In the genomic region with DNA sequence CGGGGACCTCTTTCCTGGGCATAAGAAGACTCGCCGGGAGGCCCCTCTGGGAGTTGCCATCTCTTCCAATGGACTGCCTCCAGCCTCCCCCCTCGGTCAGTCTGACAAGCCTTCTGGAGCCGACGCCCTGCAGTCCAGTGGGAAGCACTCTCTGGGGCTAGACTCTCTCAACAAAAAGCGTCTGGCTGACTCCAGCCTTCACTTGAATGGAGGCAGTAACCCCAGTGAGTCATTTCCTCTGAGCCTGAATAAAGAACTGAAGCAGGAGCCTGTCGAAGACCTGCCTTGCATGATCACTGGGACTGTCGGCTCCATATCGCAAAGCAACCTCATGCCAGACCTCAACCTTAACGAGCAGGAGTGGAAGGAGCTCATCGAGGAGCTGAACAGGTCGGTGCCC, we compare ENCODE assay signal across 10 cellular contexts. TPM values are rescaled to one million over a fixed set of nuclear protein-coding genes. Genes with fewer than 3 reads are reported as not detected.
DNase-seq lines count a peak whose midpoint lies in the region; ATAC-seq and TF ChIP-seq lines count a peak whose summit lies in the region.
"Had no signal": no experiment of that assay in that cellular context is flagged by ENCODE, and none has a peak within 500 bp of the region (broad histone marks: within the 10 kb centered on the region; RNA-seq: fewer than 3 reads in every experiment).

No MANE protein-coding gene starts in this region.

- H3K36me3 ChIP-seq in H7 (replicated peaks; ENCODE audit: control insufficient read depth, insufficient read depth, low read length), result peaks cover 26% of the 10 kb centered on the region

- CTCF ChIA-PET in RWPE1 (lab: Yijun Ruan, JAX), result no interaction called here

- H3K9me3 Mint-ChIP-seq in stimulated activated naive B cell treated with anti-CD40 and anti-IgM and Interleukin-4, amounts not matched to agents 10 μg/mL and 1 μg/mL and 100 μg/mL, for 72 hours, result no peaks in the 10 kb centered on the region

- H3K27ac Mint-ChIP-seq in stimulated activated naive B cell treated with anti-CD40 and anti-IgM and Interleukin-4, amounts not matched to agents 10 μg/mL and 1 μg/mL and 100 μg/mL, for 72 hours, result no peak overlapping the region

- peak overlapping the region; percentile 82 for H3K27ac ChIP-seq in RWPE1
- H3K27ac ChIP-seq: neutrophil had no signal

- peak overlapping the region; percentile 3 for H3K4me3 ChIP-seq in fibroblast of mammary gland (ENCODE audit: control insufficient read depth, low read depth, low read length)
- no peak overlapping the region for H3K4me3 ChIP-seq in H7 (ENCODE audit: insufficient read depth, low read depth, low read length)

- H3K4me3 Mint-ChIP-seq in stimulated activated naive B cell treated with anti-CD40 and anti-IgM and Interleukin-4, amounts not matched to agents 10 μg/mL and 1 μg/mL and 100 μg/mL, for 72 hours, result no peak overlapping the region

- peaks cover 20 to 24% of the 10 kb centered on the region in 2 donors for H3K36me3 Mint-ChIP-seq in stimulated activated naive B cell treated with anti-CD40 and anti-IgM and Interleukin-4, amounts not matched to agents 10 μg/mL and 1 μg/mL and 100 μg/mL, for 72 hours

- H3K27me3 Mint-ChIP-seq in stimulated activated naive B cell treated with anti-CD40 and anti-IgM and Interleukin-4, amounts not matched to agents 10 μg/mL and 1 μg/mL and 100 μg/mL, for 72 hours, result no peaks in the 10 kb centered on the region

- TF ChIP-seq CTCF in RWPE1 (conservative IDR thresholded peaks at IDR 0.05; ENCODE audit: low read depth) (no peak), fibroblast of mammary gland (conservative IDR thresholded peaks at IDR 0.05; ENCODE audit: control insufficient read depth, insufficient read depth, low read depth, low read length) (no peak)

- POLR2A ChIA-PET in RWPE1 (lab: Yijun Ruan, JAX; ENCODE audit: low non-redundant PET), result no interaction called here

- H3K4me1 Mint-ChIP-seq in stimulated activated naive B cell treated with anti-CD40 and anti-IgM and Interleukin-4, amounts not matched to agents 10 μg/mL and 1 μg/mL and 100 μg/mL, for 72 hours, result peaks cover 20 to 52% of the 10 kb centered on the region in 2 donors

- DNase-seq in GM03348 (ENCODE audit: low spot score) (peak; percentile 88), RWPE1 (ENCODE audit: low spot score) (peak; percentile 73), fibroblast of mammary gland (ENCODE audit: low read depth) (peak; percentile 93), pulmonary artery endothelial cell (ENCODE audit: low read depth, low spot score) (peak; percentile 75), H7 (no peak), NCI-H82 (lab: John Stamatoyannopoulos, UW) (no peak)
- no peak for DNase-seq in stimulated activated naive B cell treated with anti-CD40 and anti-IgM and Interleukin-4, amounts not matched to agents 10 μg/mL and 1 μg/mL and 100 μg/mL, for 72 hours
- DNase-seq: NCI-H1092 treated with DMSO at 0.1 percent for 48 hours had no signal

- no peaks in the 10 kb centered on the region for H3K27me3 ChIP-seq in H7 (ENCODE audit: control insufficient read depth, insufficient read depth, low read length)
- H3K27me3 ChIP-seq: neutrophil had no signal

- ATAC-seq in stimulated activated naive B cell treated with anti-CD40 and anti-IgM and Interleukin-4, amounts not matched to agents 10 μg/mL and 1 μg/mL and 100 μg/mL, for 72 hours (replicated peaks), result no peak
- ATAC-seq in HG03460 (IDR thresholded peaks at IDR 0.05; ENCODE audit: unreplicated experiment), result no peak

RNA-seq across cellular contexts. Expression of a gene that starts 28.4 kb away (rescaled TPM):
- 0.46 and 0.66 TPM in 2 replicates for total RNA-seq in pulmonary artery endothelial cell
- total RNA-seq in H7 (2014; rRNA removed; shearing (Covaris generic)), result 0.67 and 5.1 TPM in 2 replicates

RNA-seq across cellular contexts. Expression of a gene that starts 32.8 kb away (rescaled TPM):
- 7.3 and 8.0 TPM in 2 replicates for total RNA-seq in pulmonary artery endothelial cell
- 21.5 and 22.3 TPM in 2 replicates for total RNA-seq in H7 (2014; rRNA removed; shearing (Covaris generic))

RNA-seq across cellular contexts. Expression of a gene that starts 41.3 kb away (rescaled TPM):
- 138 and 185 TPM in 2 replicates for total RNA-seq in pulmonary artery endothelial cell
- 131 and 148 TPM in 2 replicates for total RNA-seq in H7 (2014; rRNA removed; shearing (Covaris generic))

RNA-seq across cellular contexts. Expression of a gene that starts 55.3 kb away (rescaled TPM):
- total RNA-seq in pulmonary artery endothelial cell, result 447 and 758 TPM in 2 replicates
- 161 and 184 TPM in 2 replicates for total RNA-seq in H7 (2014; rRNA removed; shearing (Covaris generic))

Comparison
In these comparisons a context has a peak if more than half of its experiments do, and no peak if none do; other contexts are left out.
1. DNase-seq: peak in GM03348 (single experiment), RWPE1 (single experiment), fibroblast of mammary gland (single experiment) and pulmonary artery endothelial cell (single experiment); none in stimulated activated naive B cell treated with anti-CD40 and anti-IgM and Interleukin-4, amounts not matched to agents 10 μg/mL and 1 μg/mL and 100 μg/mL, for 72 hours (single experiment), H7 (single experiment) and NCI-H82 (single experiment).